ENCODE assay signal across 29 cellular contexts in genomic region chr12:21925296-21925913, GRCh38. TPM values are rescaled to one million over a fixed set of nuclear protein-coding genes. Genes with fewer than 3 reads are reported as not detected.
"Had no signal": no experiment of that assay in that cellular context is flagged by ENCODE, and none has a peak within 500 bp of the region (broad histone marks: within the 10 kb centered on the region; RNA-seq: fewer than 3 reads in every experiment).

No MANE protein-coding gene starts in this region.

- H3K36me3 ChIP-seq: adrenal gland, Peyer's patch, SJCRH30 had no signal

- H3K27me3 ChIP-seq: adrenal gland, Peyer's patch, SJCRH30 had no signal

- DNase-seq: activated CD4-positive, alpha-beta T cell treated with anti-CD3 and anti-CD28 coated beads for 48 hours; activated CD4-positive, alpha-beta T cell treated with anti-CD3 and anti-CD28 coated beads, Interleukin-2, amount 50 U/mL, for 4 hours; activated CD4-positive, CD25-positive, alpha-beta regulatory T cell treated with anti-CD3 and anti-CD28 coated beads, Interleukin-2, amount 50 U/mL, for 72 hours; activated CD8-positive, alpha-beta memory T cell treated with anti-CD3 and anti-CD28 coated beads, Interleukin-2, amount 50 U/mL, for 48 hours; activated CD8-positive, alpha-beta T cell treated with anti-CD3 and anti-CD28 coated beads, Interleukin-2, amount 10 ng/mL, durations not matched to agents 7 days and 5 days; activated naive CD4-positive, alpha-beta T cell treated with anti-CD3 and anti-CD28 coated beads, Interleukin-2, amount 50 U/mL, for 16 hours; activated naive CD8-positive, alpha-beta T cell treated with anti-CD3 and anti-CD28 coated beads, Interleukin-2, amount 10 ng/mL, durations not matched to agents 7 days and 5 days; activated T-cell treated with anti-CD3 and anti-CD28 coated beads, Interleukin-2, amount 50 U/mL, for 1 hour; adrenal gland; anterior cingulate cortex; central memory CD4-positive, alpha-beta T cell; NCI-H1092; NCI-H1417; NCI-H1930; NCI-H2107; NCI-H2171 treated with DMSO at 0.1 percent for 48 hours; NCI-H345; NCI-H510A; NCI-H526 treated with DMSO at 0.1 percent for 48 hours; NCI-H82; Peyer's patch; Right ventricle myocardium superior; SJCRH30; SK-N-SH had no signal

- H3K27ac ChIP-seq: adrenal gland, KMS-11, Peyer's patch, RWPE1, SJCRH30 had no signal

- H3K9ac ChIP-seq: KMS-11, SK-N-SH had no signal

- H3K4me1 ChIP-seq: adrenal gland, Peyer's patch, SJCRH30 had no signal

- FAIRE-seq: bronchial epithelial cell had no signal

- ATAC-seq: activated CD8-positive, alpha-beta T cell treated with anti-CD3 and anti-CD28 coated beads, Interleukin-2, amount 10 ng/mL, durations not matched to agents 7 days and 5 days; WTC11 had no signal

- H3K4me2 ChIP-seq: KMS-11, SK-N-SH had no signal

- H3K9me3 ChIP-seq: adrenal gland, Peyer's patch, SK-N-SH had no signal

- H3K4me3 ChIP-seq: adrenal gland, Peyer's patch, SJCRH30 had no signal

RNA-seq across cellular contexts. Expression of gene ABCC9, which starts 15.8 kb away (rescaled TPM):
- total RNA-seq: activated CD8-positive, alpha-beta T cell treated with anti-CD3 and anti-CD28 coated beads, Interleukin-2, amount 10 ng/mL, durations not matched to agents 7 days and 5 days; activated naive CD8-positive, alpha-beta T cell treated with anti-CD3 and anti-CD28 coated beads, Interleukin-2, amount 10 ng/mL, durations not matched to agents 7 days and 5 days; T-helper 1 cell treated with Interleukin-12 subunit alpha and Interleukin-12 subunit beta and Interleukin-4 antibody, amounts not matched to agents 30 ng/mL and 1 ng/mL, for 36 hours had no signal
